ENCODE assay signal across 8 cellular contexts in genomic region chr12:22624573-22624907, GRCh38. TPM values are rescaled to one million over a fixed set of nuclear protein-coding genes. Genes with fewer than 3 reads are reported as not detected.
DNase-seq lines count a peak whose midpoint lies in the region; ATAC-seq, FAIRE-seq and TF ChIP-seq lines count a peak whose summit lies in the region.

No MANE protein-coding gene starts in this region.

- peak overlapping the region; percentile 78 for H3K4me3 ChIP-seq in BLaER1
- peak overlapping the region; percentile 78 to 94 (median 88) for H3K4me3 ChIP-seq in sigmoid colon

- POLR2A ChIA-PET in WTC11 (lab: Charles Lee) = interaction anchor here (0.6 to 2.0 kb wide), 8 partner anchors 10 to 578 kb away, joined by 3 to 10 read pairs (median 4); partner anchors contain the start of gene C2CD5

- in situ Hi-C loops in KBM-7 (cut with MboI; ENCODE audit: low pct_unique_long_range_greater_than_20kb, low sequenced_read_pairs) = no loop called here

- peak overlapping the region; percentile 86 for H3K4me2 ChIP-seq in BLaER1

- H3K9me3 ChIP-seq in BLaER1 = no peaks in the 10 kb centered on the region
- no peaks in the 10 kb centered on the region for H3K9me3 ChIP-seq in sigmoid colon

- peak overlapping the region; percentile 94 for H3K4me3 Mint-ChIP-seq in WTC11

- 10 to 22% methylated on average over 11 of the region's 11 CpGs for WGBS in sigmoid colon, 2 donors

- H3K36me3 ChIP-seq in BLaER1 (no peaks in the 10 kb centered on the region), sigmoid colon (no peaks in the 10 kb centered on the region)

- peak overlapping the region; percentile 99 for H3K27ac Mint-ChIP-seq in WTC11

- intact Hi-C loops in Right ventricle myocardium superior (cut with DNase I) (no loop called here), sigmoid colon (cut with DNase I) (loop anchor here (5.0 kb wide), 1 partner anchor 967 kb away; the partner anchor contains the start of gene LDHB)

- H3K4me1 ChIP-seq in BLaER1 (peaks cover 29% of the 10 kb centered on the region), sigmoid colon (peaks cover 0 to 34% (median 25%) of the 10 kb centered on the region in 4 donors)

- DNase-seq in H54 (ENCODE audit: insufficient read length, low spot score) (peak; percentile 2), WTC11 (ENCODE audit: low spot score) (no peak), Right ventricle myocardium superior (peak; percentile 39), sigmoid colon (no peak), KBM-7 (no peak)
- no peak for DNase-seq in stimulated activated CD4-positive, alpha-beta T cell treated with anti-CD3 and anti-CD28 coated beads, Interleukin-4, amount 100 ng/mL, for 4 hours

- CTCF ChIA-PET in WTC11 (lab: Charles Lee) = interaction anchor here (0.6 to 1.9 kb wide), 5 partner anchors 60 to 97 kb away, joined by 3 to 13 read pairs (median 3); partner anchors contain the start of gene C2CD5

- H3K27me3 ChIP-seq in BLaER1 (no peaks in the 10 kb centered on the region), sigmoid colon (no peaks in the 10 kb centered on the region)

- no peaks in the 10 kb centered on the region for H3K9me3 Mint-ChIP-seq in WTC11

- no peak for TF ChIP-seq EP300 in sigmoid colon (IDR thresholded peaks at IDR 0.05)

- TF ChIP-seq POLR2A in H54 (IDR thresholded peaks at IDR 0.05; ENCODE audit: low read depth, low read length) (no peak), sigmoid colon (IDR thresholded peaks at IDR 0.05) (no peak)

- no peaks in the 10 kb centered on the region for H3K36me3 Mint-ChIP-seq in WTC11

- peaks cover 38% of the 10 kb centered on the region for H3K4me1 Mint-ChIP-seq in WTC11

- peak overlapping the region; percentile 94 for H3K9ac ChIP-seq in BLaER1

- H3K27me3 Mint-ChIP-seq in WTC11 (ENCODE audit: low read depth) = no peaks in the 10 kb centered on the region

- H3K27ac ChIP-seq in BLaER1 (peak overlapping the region; percentile 92), sigmoid colon (peak overlapping the region; percentile 94 to 99 (median 97))

- no peak for TF ChIP-seq CTCF in WTC11 (IDR thresholded peaks at IDR 0.05)
- TF ChIP-seq CTCF in sigmoid colon (IDR thresholded peaks at IDR 0.05) = no peak

- peaks cover 41% of the 10 kb centered on the region for H4K20me1 ChIP-seq in BLaER1

- ATAC-seq in WTC11 = peak; percentile 60
- ATAC-seq in Right ventricle myocardium superior (ENCODE audit: poor library complexity) = peak; percentile 58
- ATAC-seq in GM18858 (IDR thresholded peaks at IDR 0.05; ENCODE audit: unreplicated experiment) = no peak

- no peak for FAIRE-seq in H54 (lab: Jason Lieb, UNC)

TF ChIP-seq in WTC11, 78 proteins besides CTCF, POLR2A, EP300 and RAD21:
- no peak for TF ChIP-seq CBFB (CRISPR knock-in tag; IDR thresholded peaks at IDR 0.05; ENCODE audit: low read depth)
- no peak for TF ChIP-seq HMGXB4 (CRISPR knock-in tag; IDR thresholded peaks at IDR 0.05)
- no peak for TF ChIP-seq ZNF219 (CRISPR knock-in tag; IDR thresholded peaks at IDR 0.05; ENCODE audit: borderline replicate concordance)
- no peak for TF ChIP-seq ZNF281 (CRISPR knock-in tag; IDR thresholded peaks at IDR 0.05)
- no peak for TF ChIP-seq TCF7 (CRISPR knock-in tag; IDR thresholded peaks at IDR 0.05; ENCODE audit: low read depth)
- TF ChIP-seq PREB (CRISPR knock-in tag; IDR thresholded peaks at IDR 0.05; ENCODE audit: borderline replicate concordance) = no peak
- no peak for TF ChIP-seq E2F5 (CRISPR knock-in tag; IDR thresholded peaks at IDR 0.05)
- no peak for TF ChIP-seq OVOL2 (CRISPR knock-in tag; IDR thresholded peaks at IDR 0.05; ENCODE audit: borderline replicate concordance)
- TF ChIP-seq USF2 (CRISPR knock-in tag; IDR thresholded peaks at IDR 0.05) = no peak

RNA-seq across cellular contexts. Expression of gene ETNK1, which starts 0.4 kb away (rescaled TPM):
- total RNA-seq in WTC11 (2021) (68.8 to 81.3 TPM (median 79.2 TPM) in 3 replicates), Right ventricle myocardium superior (14.4 TPM), sigmoid colon (10 to 100 TPM; 25.7 to 30.0 (median 29.3) TPM)
- 10 to 100 TPM; 18.6 to 49.5 (median 28.1) TPM for polyA plus RNA-seq in sigmoid colon

Comparison
In these comparisons a context has a peak if more than half of its experiments do, and no peak if none do; other contexts are left out.
1. DNase-seq: peak in H54 (single experiment) and Right ventricle myocardium superior (single experiment); none in WTC11 (single experiment), sigmoid colon (single experiment), KBM-7 (single experiment) and stimulated activated CD4-positive, alpha-beta T cell treated with anti-CD3 and anti-CD28 coated beads, Interleukin-4, amount 100 ng/mL, for 4 hours (0 of 2).